Comparison of ENCODE assay signal across 8 cellular contexts in the genomic region with DNA sequence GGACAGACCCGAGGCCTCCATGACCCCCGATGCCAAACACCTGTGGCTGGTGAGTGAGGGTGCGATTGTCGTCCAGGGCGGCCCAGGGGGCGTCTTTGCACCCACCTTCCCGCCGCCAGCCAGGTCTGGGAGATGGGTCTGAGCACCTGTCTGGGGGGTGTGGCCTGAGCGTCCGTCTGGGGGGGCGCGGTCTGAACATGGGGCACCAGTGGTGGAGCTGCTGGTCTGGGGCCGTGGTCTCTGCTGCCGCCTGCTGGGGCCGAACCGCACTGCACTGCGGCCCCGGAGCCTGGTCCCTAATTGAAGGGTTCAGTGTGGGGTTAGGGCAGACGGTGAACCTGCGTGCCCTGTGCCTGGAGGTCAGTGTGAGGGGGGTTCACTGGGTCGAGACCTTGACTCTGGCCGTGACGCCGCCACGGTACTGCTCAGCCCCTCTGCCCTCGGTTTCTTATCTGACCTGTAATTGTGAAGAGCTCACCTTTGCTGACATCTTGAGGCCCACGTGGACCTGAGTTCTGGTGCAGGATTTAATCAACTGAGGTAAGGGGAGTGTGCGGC. TPM values are rescaled to one million over a fixed set of nuclear protein-coding genes. Genes with fewer than 3 reads are reported as not detected.
DNase-seq lines count a peak whose midpoint lies in the region; ATAC-seq and TF ChIP-seq lines count a peak whose summit lies in the region.

No MANE protein-coding gene starts in this region.

- no peaks in the 10 kb centered on the region for H3K9me3 Mint-ChIP-seq in activated CD4-positive, alpha-beta memory T cell treated with anti-CD3 and anti-CD28 coated beads for 36 hours

- peaks cover 7% of the 10 kb centered on the region for H3K4me1 ChIP-seq in mucosa of descending colon (ENCODE audit: low read depth)

- ATAC-seq in mucosa of descending colon = peak; percentile 88
- no peak for ATAC-seq in HG03520 (IDR thresholded peaks at IDR 0.05; ENCODE audit: unreplicated experiment)

- H3K4me3 Mint-ChIP-seq in activated CD4-positive, alpha-beta memory T cell treated with anti-CD3 and anti-CD28 coated beads for 36 hours = no peak overlapping the region

- peak overlapping the region; percentile 47 for H3K27ac Mint-ChIP-seq in activated CD4-positive, alpha-beta memory T cell treated with anti-CD3 and anti-CD28 coated beads for 36 hours

- intact Hi-C loops in activated CD4-positive, alpha-beta memory T cell treated with anti-CD3 and anti-CD28 coated beads for 36 hours (cut with micrococcal nuclease) = loop anchor here (2.0 to 5.0 kb wide), 3 partner anchors 44 to 160 kb away; partner anchors contain the start of genes FANCA, SPATA2L, VPS9D1 and ZNF276
- intact Hi-C loops in mucosa of descending colon (cut with DNase I, micrococcal nuclease) = loop anchor here in 1 of 2 donors (5.0 kb wide), 1 partner anchor 109 kb away; no protein-coding TSS in a partner anchor

- H3K36me3 Mint-ChIP-seq in activated CD4-positive, alpha-beta memory T cell treated with anti-CD3 and anti-CD28 coated beads for 36 hours = no peaks in the 10 kb centered on the region

- no peaks in the 10 kb centered on the region for H3K27me3 Mint-ChIP-seq in activated CD4-positive, alpha-beta memory T cell treated with anti-CD3 and anti-CD28 coated beads for 36 hours

- no peaks in the 10 kb centered on the region for H3K36me3 ChIP-seq in mucosa of descending colon (ENCODE audit: low read depth)

- H3K9me3 ChIP-seq in mucosa of descending colon = no peaks in the 10 kb centered on the region

- H3K4me1 Mint-ChIP-seq in activated CD4-positive, alpha-beta memory T cell treated with anti-CD3 and anti-CD28 coated beads for 36 hours (ENCODE audit: low read depth) = peaks cover 25% of the 10 kb centered on the region

- CTCF ChIA-PET in activated CD4-positive, alpha-beta memory T cell treated with anti-CD3 and anti-CD28 coated beads for 36 hours (lab: Charles Lee) = interaction anchor here (0.6 to 5.9 kb wide), 36 partner anchors 9 to 548 kb away, joined by 3 to 81 read pairs (median 5); partner anchors contain the start of genes CDK10, SPATA2L, SPIRE2 and TCF25

- peak; percentile 97 for TF ChIP-seq CTCF in mucosa of descending colon (IDR thresholded peaks at IDR 0.05)

- DNase-seq in SIG-M5 treated with dmso at 0.1 percent for 504 hours (lab: John Stamatoyannopoulos, UW; ENCODE audit: unreplicated experiment) (peak; percentile 44), SIG-M5 (lab: John Stamatoyannopoulos, UW) (no peak), NCI-H69 (lab: John Stamatoyannopoulos, UW) (peak; percentile 21), ecto neural progenitor cell (ENCODE audit: low spot score) (peak; percentile 83), mucosa of descending colon (peak; percentile 79 to 85 (median 80))
- peak; percentile 83 for DNase-seq in activated CD4-positive, alpha-beta memory T cell treated with anti-CD3 and anti-CD28 coated beads for 36 hours
- peak; percentile 31 to 57 for DNase-seq in stimulated activated CD8-positive, alpha-beta memory T cell treated with anti-CD3 and anti-CD28 coated beads, Interleukin-7, amount 100 ng/mL, for 4 hours (ENCODE audit: low read depth in 2 of 2)

- H3K4me3 ChIP-seq in mucosa of descending colon = no peak overlapping the region

- POLR2A ChIA-PET in activated CD4-positive, alpha-beta memory T cell treated with anti-CD3 and anti-CD28 coated beads for 36 hours (lab: Charles Lee) = interaction anchor here (0.5 to 2.0 kb wide), 3 partner anchors 12 to 155 kb away, joined by 3 to 7 read pairs (median 5); partner anchors contain the start of gene TCF25

RNA-seq across cellular contexts. Expression of gene TCF25, which starts 12.6 kb away (rescaled TPM):
- total RNA-seq in activated CD4-positive, alpha-beta memory T cell treated with anti-CD3 and anti-CD28 coated beads for 36 hours = 100 to 1,000 TPM; 139 to 147 TPM
- total RNA-seq in mucosa of descending colon = 100 to 1,000 TPM; 179 to 217 (median 212) TPM

RNA-seq across cellular contexts. Expression of gene SPIRE2, which starts 32.6 kb away (rescaled TPM):
- 1 to 10 TPM in 1 of 2 experiments, under 1 TPM in 1; 0.63 to 1.4 TPM for total RNA-seq in activated CD4-positive, alpha-beta memory T cell treated with anti-CD3 and anti-CD28 coated beads for 36 hours
- total RNA-seq in mucosa of descending colon = 100 to 1,000 TPM in 1 of 3 donors, 10 to 100 TPM in 2; 52.5 to 118 (median 84.2) TPM

RNA-seq across cellular contexts. Expression of gene FANCA, which starts 44.4 kb away (rescaled TPM):
- 100 to 1,000 TPM in 1 of 2 experiments, 10 to 100 TPM in 1; 99.4 to 103 TPM for total RNA-seq in activated CD4-positive, alpha-beta memory T cell treated with anti-CD3 and anti-CD28 coated beads for 36 hours
- total RNA-seq in mucosa of descending colon = 10 to 100 TPM; 13.1 to 27.7 (median 16.3) TPM

RNA-seq across cellular contexts. Expression of gene MC1R, which starts 57.8 kb away (rescaled TPM):
- total RNA-seq in activated CD4-positive, alpha-beta memory T cell treated with anti-CD3 and anti-CD28 coated beads for 36 hours = 1 to 10 TPM in 1 of 2 experiments, under 1 TPM in 1; 0.85 to 1.3 TPM
- 1 to 10 TPM; 4.1 to 4.8 (median 4.3) TPM for total RNA-seq in mucosa of descending colon

Comparison
In these comparisons a context has a peak if more than half of its experiments do, and no peak if none do; other contexts are left out.
1. RNA of gene SPIRE2, which starts 32.6 kb away (total RNA-seq): 52.5 to 118 TPM in mucosa of descending colon; 0.63 to 1.4 TPM in activated CD4-positive, alpha-beta memory T cell treated with anti-CD3 and anti-CD28 coated beads for 36 hours; every median in the first group is over 10 times any median in the second.